21 cellular contexts compared by ENCODE assay signal in genomic region chr18:78213365-78213994, GRCh38.
A peak's percentile ranks its signal among the peaks of the same experiment; 100 is the strongest.
DNase-seq lines count a peak whose midpoint lies in the region; ATAC-seq, FAIRE-seq and TF ChIP-seq lines count a peak whose summit lies in the region.
"Had no signal": no experiment of that assay in that cellular context is flagged by ENCODE, and none has a peak within 500 bp of the region (broad histone marks: within the 10 kb centered on the region; RNA-seq: fewer than 3 reads in every experiment).

No MANE protein-coding gene starts in this region.

- intact Hi-C loops in heart left ventricle (cut with DNase I): no loop called here
- intact Hi-C loops in HepG2 (cut with micrococcal nuclease; ENCODE audit: unreplicated experiment): no loop called here
- intact Hi-C loops in testis (cut with DNase I; ENCODE audit: low total_unique reads): no loop called here

- H3K27ac ChIP-seq in heart left ventricle: peak overlapping the region in 2 of 12 donors; percentile 27 to 30
- H3K27ac ChIP-seq in HepG2 (ENCODE audit: extremely low read length, insufficient read depth, low read length): no peak overlapping the region
- no peak overlapping the region for H3K27ac ChIP-seq in testis
- H3K27ac ChIP-seq in tibial nerve: no peak overlapping the region

- WGBS in heart left ventricle, 4 donors: 65 to 77% (median 73%) methylated on average over 11 to 15 of the region's 15 CpGs
- 39% methylated on average over 14 of the region's 15 CpGs for WGBS in HepG2 (ENCODE audit: low lambda C conversion rate)
- 57 to 66% methylated on average over 13 to 15 of the region's 15 CpGs for WGBS in testis, 2 donors
- WGBS in tibial nerve, 2 donors: 70 to 77% methylated on average over 12 to 15 of the region's 15 CpGs

- TF ChIP-seq POLR2A in heart left ventricle (IDR thresholded peaks at IDR 0.05): no peak
- no peak for TF ChIP-seq POLR2A in HepG2 (IDR thresholded peaks at IDR 0.05; ENCODE audit: insufficient read depth in 1 of 2, low read depth in 2 of 2, low read length in 2 of 2)
- TF ChIP-seq POLR2A in testis (IDR thresholded peaks at IDR 0.05): no peak
- no peak for TF ChIP-seq POLR2A in tibial nerve (IDR thresholded peaks at IDR 0.05)

- CTCF ChIA-PET in HepG2 (lab: Yijun Ruan, JAX; ENCODE audit: low intra/inter-chr PET ratio, low total read pairs): no interaction called here

- H3K9me3 ChIP-seq in MG63 (no peaks in the 10 kb centered on the region), heart left ventricle (no peaks in the 10 kb centered on the region), HepG2 (ENCODE audit: low read length) (no peaks in the 10 kb centered on the region), testis (no peaks in the 10 kb centered on the region), tibial nerve (no peaks in the 10 kb centered on the region)

- H3K27me3 ChIP-seq in MG63: no peaks in the 10 kb centered on the region
- no peaks in the 10 kb centered on the region for H3K27me3 ChIP-seq in heart left ventricle
- H3K27me3 ChIP-seq in HepG2 (ENCODE audit: control insufficient read depth in 1 of 2, insufficient read depth in 2 of 2, low read length in 2 of 2): peaks cover 0 to 27% of the 10 kb centered on the region in 2 experiments; a peak in 2 of 5 replicates
- H3K27me3 ChIP-seq in testis: no peaks in the 10 kb centered on the region
- no peaks in the 10 kb centered on the region for H3K27me3 ChIP-seq in tibial nerve

- H2AFZ ChIP-seq in HepG2 (ENCODE audit: low read length): no peak overlapping the region

- H3K9ac ChIP-seq in HepG2 (ENCODE audit: insufficient read depth, low read depth, low read length): no peak overlapping the region

- no peaks in the 10 kb centered on the region for H4K20me1 ChIP-seq in HepG2 (ENCODE audit: insufficient read depth, low read length)

- BruUV-seq in HepG2 (replicated peaks; lab: Mats Ljungman, UMichigan): no TSS peak

- DNase-seq in MG63 (peak; percentile 54), heart left ventricle (peak; percentile 53 to 82 (median 70)), HepG2 (ENCODE audit: low spot score) (no peak), testis (peak; percentile 61), tibial nerve (ENCODE audit: low spot score in 2 of 2) (no peak), HTR-8/SVneo (ENCODE audit: insufficient read length, low spot score) (no peak)
- no peak for DNase-seq in activated T-cell treated with anti-CD3 and anti-CD28 coated beads, Interleukin-2, amount 50 U/mL, for 48 hours
- DNase-seq: AML-193; C1 segment of cervical spinal cord; CD8-positive, alpha-beta T cell; DND-41; H9; HFFc6; Kasumi-1; NCI-H1417; NCI-H1694 treated with DMSO at 0.1 percent for 48 hours; NCI-H446; NCI-H526; SHP77 had no signal

- H3K4me1 ChIP-seq in heart left ventricle (peaks cover 0 to 4% (median 0%) of the 10 kb centered on the region in 12 donors), HepG2 (ENCODE audit: insufficient read depth, low read length) (no peaks in the 10 kb centered on the region), testis (no peaks in the 10 kb centered on the region), tibial nerve (no peaks in the 10 kb centered on the region)

- TF ChIP-seq EP300 in HepG2 (IDR thresholded peaks at IDR 0.05; ENCODE audit: low read depth in 2 of 2, low read length in 2 of 2) (no peak), HepG2 (CRISPR knock-in tag; IDR thresholded peaks at IDR 0.05; ENCODE audit: borderline replicate concordance) (no peak), tibial nerve (IDR thresholded peaks at IDR 0.05) (no peak)

- peak; percentile 78 to 97 (median 92) for ATAC-seq in heart left ventricle
- ATAC-seq in HepG2: no peak
- ATAC-seq in HG02610 (IDR thresholded peaks at IDR 0.05; ENCODE audit: unreplicated experiment): no peak
- ATAC-seq: CD8-positive, alpha-beta T cell; GM12878 had no signal

- FAIRE-seq in HepG2 (lab: Jason Lieb, UNC) (no peak), HTR-8/SVneo (lab: Jason Lieb, UNC) (no peak)
- FAIRE-seq: GM12878 had no signal

- TF ChIP-seq RAD21 in HepG2 (CRISPR knock-in tag; IDR thresholded peaks at IDR 0.05): no peak

- no peak for TF ChIP-seq CTCF in heart left ventricle (IDR thresholded peaks at IDR 0.05)
- no peak for TF ChIP-seq CTCF in HepG2 (CRISPR knock-in tag; IDR thresholded peaks at IDR 0.05)
- TF ChIP-seq CTCF in testis (IDR thresholded peaks at IDR 0.05): no peak
- no peak for TF ChIP-seq CTCF in tibial nerve (IDR thresholded peaks at IDR 0.05)

- H3K79me2 ChIP-seq in HepG2 (ENCODE audit: insufficient read depth, low read length): no peaks in the 10 kb centered on the region

- no peak overlapping the region for H3K4me3 ChIP-seq in MG63
- H3K4me3 ChIP-seq in heart left ventricle: no peak overlapping the region
- H3K4me3 ChIP-seq in HepG2 (replicated peaks in 1 of 3; ENCODE audit: insufficient read depth in 1 of 3, low read depth in 2 of 3, low read length in 3 of 3): no peak overlapping the region
- no peak overlapping the region for H3K4me3 ChIP-seq in testis
- H3K4me3 ChIP-seq in tibial nerve: no peak overlapping the region
- H3K4me3 ChIP-seq: GM12878 had no signal

- no peak overlapping the region for H3K4me2 ChIP-seq in HepG2 (ENCODE audit: low read depth, low read length)

- POLR2A ChIA-PET in HepG2 (lab: Yijun Ruan, JAX): no interaction called here

- no peaks in the 10 kb centered on the region for H3K36me3 ChIP-seq in MG63
- no peaks in the 10 kb centered on the region for H3K36me3 ChIP-seq in heart left ventricle
- H3K36me3 ChIP-seq in HepG2 (replicated peaks in 1 of 2; ENCODE audit: control insufficient read depth in 1 of 2, insufficient read depth in 2 of 2, low read length in 2 of 2): no peaks in the 10 kb centered on the region
- no peaks in the 10 kb centered on the region for H3K36me3 ChIP-seq in testis (ENCODE audit: low read depth, missing control alignments)
- no peaks in the 10 kb centered on the region for H3K36me3 ChIP-seq in tibial nerve

- in situ Hi-C loops in HepG2 (cut with HindIII; ENCODE audit: extremely low pct_ligation_motif_present, low pct_unique_long_range_greater_than_20kb): no loop called here

TF ChIP-seq in HepG2, 621 proteins besides CTCF, POLR2A, EP300 and RAD21:
- TF ChIP-seq MNT (IDR thresholded peaks at IDR 0.05): peak; percentile 91
- no peak for TF ChIP-seq NFAT5 (CRISPR knock-in tag; IDR thresholded peaks at IDR 0.05)

Comparison
In these comparisons a context has a peak if more than half of its experiments do, and no peak if none do; other contexts are left out.
1. DNase-seq: peak in MG63 (single experiment), heart left ventricle (5 of 5) and testis (single experiment); none in HepG2 (single experiment), tibial nerve (0 of 2), activated T-cell treated with anti-CD3 and anti-CD28 coated beads, Interleukin-2, amount 50 U/mL, for 48 hours (0 of 2) and HTR-8/SVneo (single experiment).
2. ATAC-seq: peak in heart left ventricle (4 of 4); none in HepG2 (single experiment) and HG02610 (single experiment).